17 cellular contexts compared by ENCODE assay signal in genomic region chr2:213678437-213679218, GRCh38.
A peak's percentile ranks its signal among the peaks of the same experiment; 100 is the strongest.
DNase-seq lines count a peak whose midpoint lies in the region; ATAC-seq lines count a peak whose summit lies in the region.
"Had no signal": no experiment of that assay in that cellular context is flagged by ENCODE, and none has a peak within 500 bp of the region (broad histone marks: within the 10 kb centered on the region; RNA-seq: fewer than 3 reads in every experiment).

No MANE protein-coding gene starts in this region.

- no peaks in the 10 kb centered on the region for H3K27me3 Mint-ChIP-seq in activated CD4-positive, alpha-beta T cell treated with anti-CD3 and anti-CD28 coated beads, Interleukin-2, amount 10 ng/mL, durations not matched to agents 24 days and 14 days
- H3K27me3 Mint-ChIP-seq: activated naive CD8-positive, alpha-beta T cell; CD8-positive, alpha-beta memory T cell; naive B cell; type B pancreatic cell had no signal

- no peaks in the 10 kb centered on the region for H3K9me3 Mint-ChIP-seq in activated CD4-positive, alpha-beta T cell treated with anti-CD3 and anti-CD28 coated beads, Interleukin-2, amount 10 ng/mL, durations not matched to agents 24 days and 14 days

- peak; percentile 55 for ATAC-seq in GM18502 (IDR thresholded peaks at IDR 0.05; ENCODE audit: poor library complexity, unreplicated experiment)
- ATAC-seq in GM21717 (IDR thresholded peaks at IDR 0.05; ENCODE audit: unreplicated experiment), result peak; percentile 76
- ATAC-seq in HG03354 (IDR thresholded peaks at IDR 0.05; ENCODE audit: poor library complexity, severe bottlenecking, unreplicated experiment), result peak; percentile 55
- ATAC-seq in HG02610 (IDR thresholded peaks at IDR 0.05; ENCODE audit: unreplicated experiment), result no peak
- ATAC-seq: right cardiac atrium; stimulated activated naive CD8-positive, alpha-beta T cell treated with anti-CD3 and anti-CD28 coated beads, Interleukin-15, Interleukin-2, amounts not matched to agents 100 U/mL and 50 U/mL, for 24 hours; T-cell had no signal

- no peaks in the 10 kb centered on the region for H3K4me1 Mint-ChIP-seq in activated CD4-positive, alpha-beta T cell treated with anti-CD3 and anti-CD28 coated beads, Interleukin-2, amount 10 ng/mL, durations not matched to agents 24 days and 14 days
- H3K4me1 Mint-ChIP-seq: CD8-positive, alpha-beta memory T cell; naive B cell; T-cell had no signal

- peak; percentile 32 for DNase-seq in germinal center (ENCODE audit: low spot score)
- DNase-seq in activated CD4-positive, alpha-beta T cell treated with anti-CD3 and anti-CD28 coated beads, Interleukin-2, amount 10 ng/mL, durations not matched to agents 24 days and 14 days, result no peak
- no peak for DNase-seq in islet precursor cell
- no peak for DNase-seq in NCI-H446 treated with DMSO at 0.1 percent for 48 hours (lab: John Stamatoyannopoulos, UW)
- DNase-seq: CD8-positive, alpha-beta memory T cell; DMS79 treated with DMSO at 0.1 percent for 48 hours; naive B cell; NCI-H187 treated with DMSO at 0.1 percent for 48 hours; right cardiac atrium; stimulated activated naive CD8-positive, alpha-beta T cell treated with anti-CD3 and anti-CD28 coated beads, Interleukin-15, Interleukin-2, amounts not matched to agents 100 U/mL and 50 U/mL, for 24 hours; T-cell had no signal

- H3K36me3 Mint-ChIP-seq in activated CD4-positive, alpha-beta T cell treated with anti-CD3 and anti-CD28 coated beads, Interleukin-2, amount 10 ng/mL, durations not matched to agents 24 days and 14 days (ENCODE audit: low read depth), result no peaks in the 10 kb centered on the region
- H3K36me3 Mint-ChIP-seq: activated naive CD8-positive, alpha-beta T cell; CD8-positive, alpha-beta memory T cell; naive B cell; T-cell; type B pancreatic cell had no signal

- intact Hi-C loops in activated CD4-positive, alpha-beta T cell treated with anti-CD3 and anti-CD28 coated beads, Interleukin-2, amount 10 ng/mL, durations not matched to agents 24 days and 14 days (cut with micrococcal nuclease), result no loop called here

- no peak overlapping the region for H3K4me3 Mint-ChIP-seq in activated CD4-positive, alpha-beta T cell treated with anti-CD3 and anti-CD28 coated beads, Interleukin-2, amount 10 ng/mL, durations not matched to agents 24 days and 14 days
- H3K4me3 Mint-ChIP-seq: activated naive CD8-positive, alpha-beta T cell; CD8-positive, alpha-beta memory T cell; naive B cell; T-cell; type B pancreatic cell had no signal

- H3K27ac Mint-ChIP-seq in activated CD4-positive, alpha-beta T cell treated with anti-CD3 and anti-CD28 coated beads, Interleukin-2, amount 10 ng/mL, durations not matched to agents 24 days and 14 days, result no peak overlapping the region
- H3K27ac Mint-ChIP-seq: activated naive CD8-positive, alpha-beta T cell; T-cell; type B pancreatic cell had no signal
